In genomic region chr6:39194466-39194865, GRCh38 we compare ENCODE assay signal across 18 cellular contexts. TPM values are rescaled to one million over a fixed set of nuclear protein-coding genes. Genes with fewer than 3 reads are reported as not detected.
A peak's percentile ranks its signal among the peaks of the same experiment; 100 is the strongest.
DNase-seq lines count a peak whose midpoint lies in the region; ATAC-seq, FAIRE-seq and TF ChIP-seq lines count a peak whose summit lies in the region.
"Had no signal": no experiment of that assay in that cellular context is flagged by ENCODE, and none has a peak within 500 bp of the region (broad histone marks: within the 10 kb centered on the region; RNA-seq: fewer than 3 reads in every experiment).

No MANE protein-coding gene starts in this region.

- H2BK120ac ChIP-seq in H9 (ENCODE audit: low read depth, low read length, poor library complexity, severe bottlenecking): no peak overlapping the region

- no peak overlapping the region for H3K14ac ChIP-seq in H9 (ENCODE audit: insufficient read depth, low read length)

- H3K23ac ChIP-seq in H9 (ENCODE audit: insufficient read length, low read depth, low read length): no peak overlapping the region

- no peaks in the 10 kb centered on the region for H3K9me3 Mint-ChIP-seq in activated CD4-positive, alpha-beta T cell treated with anti-CD3 and anti-CD28 coated beads, Interleukin-2, amount 10 ng/mL, durations not matched to agents 24 days and 14 days
- H3K9me3 Mint-ChIP-seq in H9: no peaks in the 10 kb centered on the region
- H3K9me3 Mint-ChIP-seq: CD8-positive, alpha-beta T cell had no signal

- no peak overlapping the region for H2BK12ac ChIP-seq in H9 (ENCODE audit: insufficient read length, low read depth, low read length)

- no peak overlapping the region for H4K5ac ChIP-seq in H9 (ENCODE audit: insufficient read length, low read depth, low read length)

- H3K79me2 ChIP-seq in H9 (ENCODE audit: insufficient read depth, low read length): no peaks in the 10 kb centered on the region; the same call in 1 of the 2 replicates

- no peak overlapping the region for H2AK5ac ChIP-seq in H9 (ENCODE audit: insufficient read length, low read length)

- no peaks in the 10 kb centered on the region for H3K27me3 Mint-ChIP-seq in activated CD4-positive, alpha-beta T cell treated with anti-CD3 and anti-CD28 coated beads, Interleukin-2, amount 10 ng/mL, durations not matched to agents 24 days and 14 days
- no peaks in the 10 kb centered on the region; the same call in none of the 2 replicates for H3K27me3 Mint-ChIP-seq in H9 (ENCODE audit: low read depth)

- no peak overlapping the region for H4K8ac ChIP-seq in H9 (replicated peaks; ENCODE audit: insufficient read length, low read depth, low read length)

- no peak overlapping the region for H3K18ac ChIP-seq in H9 (ENCODE audit: insufficient read length, low read depth, low read length)

- H2BK20ac ChIP-seq in H9 (ENCODE audit: low read depth, low read length, poor library complexity, severe bottlenecking): no peak overlapping the region

- H3K4me2 ChIP-seq in H9 (ENCODE audit: insufficient read depth, insufficient read length, low read length): no peak overlapping the region
- H3K4me2 ChIP-seq: BLaER1 treated with 17β-estradiol and CSF1 and Interleukin-3, amounts not matched to agents 10 nM and 100 nM had no signal

- peaks cover 10% of the 10 kb centered on the region for H3K79me1 ChIP-seq in H9 (ENCODE audit: insufficient read depth, low read depth, low read length, poor library complexity, severe bottlenecking)

- no peak overlapping the region for H3K9ac ChIP-seq in H9 (ENCODE audit: extremely low read depth, insufficient read length, low read length)
- no peak overlapping the region for H3K9ac ChIP-seq in kidney (ENCODE audit: low read length in 2 of 2)
- H3K9ac ChIP-seq: BLaER1 treated with 17β-estradiol and CSF1 and Interleukin-3, amounts not matched to agents 10 nM and 100 nM had no signal

- H3K9me3 ChIP-seq in H9 (ENCODE audit: control insufficient read depth, low read depth, low read length) (no peaks in the 10 kb centered on the region), kidney (ENCODE audit: control insufficient read depth in 1 of 2, low read length in 2 of 2) (no peaks in the 10 kb centered on the region)
- H3K9me3 ChIP-seq: HAP-1 had no signal

- H3K36me3 ChIP-seq in kidney (ENCODE audit: control insufficient read depth in 1 of 2, insufficient read depth in 2 of 2, low read length in 2 of 2): peaks cover 21 to 43% of the 10 kb centered on the region in 2 donors
- H3K36me3 ChIP-seq: BLaER1 treated with 17β-estradiol and CSF1 and Interleukin-3, amounts not matched to agents 10 nM and 100 nM had no signal

- no CpG with 5 or more reads among the region's 9 CpGs for WGBS in H9 (ENCODE audit: extremely low coverage, insufficient read length, low lambda C conversion rate)

- ATAC-seq in GM18867 (IDR thresholded peaks at IDR 0.05; ENCODE audit: unreplicated experiment): no peak
- no peak for ATAC-seq in Right ventricle myocardium superior (ENCODE audit: poor library complexity)
- ATAC-seq: CD8-positive, alpha-beta T cell; HepG2 had no signal

- H3K27me3 ChIP-seq in H9 (ENCODE audit: insufficient read depth, low read length): no peaks in the 10 kb centered on the region

- H3T11ph ChIP-seq in H9 (ENCODE audit: low read length): no peak overlapping the region

- no peak for TF ChIP-seq CTCF in H9 (conservative IDR thresholded peaks at IDR 0.05)
- no peak for TF ChIP-seq CTCF in kidney (IDR thresholded peaks at IDR 0.05; ENCODE audit: borderline replicate concordance, extremely low read depth, insufficient read depth)

- no peak overlapping the region for H3K27ac ChIP-seq in H9 (ENCODE audit: insufficient read length, low read depth, low read length)
- H3K27ac ChIP-seq in kidney (ENCODE audit: low read depth in 2 of 2, low read length in 2 of 2): no peak overlapping the region
- H3K27ac ChIP-seq: BLaER1 treated with 17β-estradiol and CSF1 and Interleukin-3, amounts not matched to agents 10 nM and 100 nM had no signal

- DNase-seq in activated CD4-positive, alpha-beta T cell treated with anti-CD3 and anti-CD28 coated beads, Interleukin-2, amount 10 ng/mL, durations not matched to agents 24 days and 14 days: no peak
- DNase-seq in activated CD4-positive, alpha-beta T cell treated with anti-CD3 and anti-CD28 coated beads, Interleukin-2, amount 50 U/mL, for 48 hours: no peak
- no peak for DNase-seq in H9
- peak; percentile 41 for DNase-seq in kidney
- DNase-seq in stimulated activated CD4-positive, alpha-beta T cell treated with anti-CD3 and anti-CD28 coated beads, Interleukin-12 subunit alpha, Interleukin-12 subunit beta, amount 100 ng/mL, for 4 hours: no peak
- no peak for DNase-seq in Right ventricle myocardium superior
- DNase-seq: 8988T; Calu3; CD8-positive, alpha-beta T cell; DMS79 treated with DMSO at 0.1 percent for 48 hours; GF-D8 had no signal

- H3K4me3 Mint-ChIP-seq in activated CD4-positive, alpha-beta T cell treated with anti-CD3 and anti-CD28 coated beads, Interleukin-2, amount 10 ng/mL, durations not matched to agents 24 days and 14 days: no peak overlapping the region
- H3K4me3 Mint-ChIP-seq in H9: no peak overlapping the region
- H3K4me3 Mint-ChIP-seq: CD8-positive, alpha-beta T cell had no signal

- H3K4me3 ChIP-seq in kidney (ENCODE audit: low read length in 2 of 2): no peak overlapping the region
- H3K4me3 ChIP-seq: BLaER1 treated with 17β-estradiol and CSF1 and Interleukin-3, amounts not matched to agents 10 nM and 100 nM; HAP-1 had no signal

- no peak for FAIRE-seq in kidney (lab: Jason Lieb, UNC)
- FAIRE-seq: H1, HepG2 had no signal

- H3K27ac Mint-ChIP-seq in activated CD4-positive, alpha-beta T cell treated with anti-CD3 and anti-CD28 coated beads, Interleukin-2, amount 10 ng/mL, durations not matched to agents 24 days and 14 days: peak overlapping the region; percentile 62
- H3K27ac Mint-ChIP-seq in H9: peak overlapping the region in 2 of 3 experiments; percentile 82 to 90; a peak in 3 of 7 replicates
- H3K27ac Mint-ChIP-seq: CD8-positive, alpha-beta T cell had no signal

- H3K4me1 ChIP-seq in H9 (ENCODE audit: insufficient read depth, low read length) (no peaks in the 10 kb centered on the region), kidney (ENCODE audit: control insufficient read depth in 1 of 2, insufficient read depth in 1 of 2, low read depth in 1 of 2, low read length in 2 of 2) (peaks cover 15 to 27% of the 10 kb centered on the region in 2 donors)
- H3K4me1 ChIP-seq: HAP-1 had no signal

- no peak overlapping the region for H3K4ac ChIP-seq in H9 (ENCODE audit: low read depth, low read length)

- no peak overlapping the region for H2AFZ ChIP-seq in H9 (ENCODE audit: low read length)

- peaks cover 27% of the 10 kb centered on the region for H3K4me1 Mint-ChIP-seq in activated CD4-positive, alpha-beta T cell treated with anti-CD3 and anti-CD28 coated beads, Interleukin-2, amount 10 ng/mL, durations not matched to agents 24 days and 14 days
- peaks cover 20 to 29% of the 10 kb centered on the region in 2 experiments for H3K4me1 Mint-ChIP-seq in H9

- intact Hi-C loops in activated CD4-positive, alpha-beta T cell treated with anti-CD3 and anti-CD28 coated beads, Interleukin-2, amount 10 ng/mL, durations not matched to agents 24 days and 14 days (cut with micrococcal nuclease): no loop called here
- intact Hi-C loops in kidney (cut with DNase I) (no loop called here), Right ventricle myocardium superior (cut with DNase I) (no loop called here)

- no peak overlapping the region for H4K91ac ChIP-seq in H9 (ENCODE audit: insufficient read length, low read depth, low read length)

- no peaks in the 10 kb centered on the region for H4K20me1 ChIP-seq in H9 (ENCODE audit: control insufficient read depth, insufficient read depth, insufficient read length)

- peaks cover 55% of the 10 kb centered on the region for H3K36me3 Mint-ChIP-seq in activated CD4-positive, alpha-beta T cell treated with anti-CD3 and anti-CD28 coated beads, Interleukin-2, amount 10 ng/mL, durations not matched to agents 24 days and 14 days (ENCODE audit: low read depth)
- peaks cover 54 to 63% (median 58%) of the 10 kb centered on the region in 3 experiments for H3K36me3 Mint-ChIP-seq in H9 (ENCODE audit: insufficient read depth in 1 of 3, low read depth in 3 of 3)

- H3K23me2 ChIP-seq in H9 (ENCODE audit: insufficient read length, low read depth, low read length, poor library complexity, severe bottlenecking): no peaks in the 10 kb centered on the region

- H3K56ac ChIP-seq in H9 (ENCODE audit: insufficient read length, low read depth, low read length): no peak overlapping the region

- H2BK15ac ChIP-seq in H9 (ENCODE audit: low read depth, low read length): no peak overlapping the region

- H2BK5ac ChIP-seq in H9 (ENCODE audit: insufficient read length, low read length): no peak overlapping the region

RNA-seq across cellular contexts. Expression of gene KCNK5, which starts 34.8 kb away (rescaled TPM):
- 33.8 and 35.3 TPM in 2 replicates for total RNA-seq in activated CD4-positive, alpha-beta T cell treated with anti-CD3 and anti-CD28 coated beads, Interleukin-2, amount 10 ng/mL, durations not matched to agents 24 days and 14 days
- total RNA-seq in H9 (2021) (30.0 and 31.8 TPM in 2 replicates), kidney (77.0 TPM), Right ventricle myocardium superior (0.65 TPM)
- polyA plus RNA-seq in kidney (ENCODE audit: insufficient read depth, low read depth, low replicate concordance): 48.4 TPM
- total RNA-seq: A673 had no signal
- polyA plus RNA-seq: AG04450, HepG2 had no signal

Comparison
In these comparisons a context has a peak if more than half of its experiments do, and no peak if none do; other contexts are left out.
1. RNA of gene KCNK5, which starts 34.8 kb away (total RNA-seq): 77.0 TPM in kidney (single experiment), 33.8 to 35.3 TPM in activated CD4-positive, alpha-beta T cell treated with anti-CD3 and anti-CD28 coated beads, Interleukin-2, amount 10 ng/mL, durations not matched to agents 24 days and 14 days and 30.0 to 31.8 TPM in H9; 0.65 TPM in Right ventricle myocardium superior (single experiment); every median in the first group is over 10 times any median in the second.